In the genomic region with DNA sequence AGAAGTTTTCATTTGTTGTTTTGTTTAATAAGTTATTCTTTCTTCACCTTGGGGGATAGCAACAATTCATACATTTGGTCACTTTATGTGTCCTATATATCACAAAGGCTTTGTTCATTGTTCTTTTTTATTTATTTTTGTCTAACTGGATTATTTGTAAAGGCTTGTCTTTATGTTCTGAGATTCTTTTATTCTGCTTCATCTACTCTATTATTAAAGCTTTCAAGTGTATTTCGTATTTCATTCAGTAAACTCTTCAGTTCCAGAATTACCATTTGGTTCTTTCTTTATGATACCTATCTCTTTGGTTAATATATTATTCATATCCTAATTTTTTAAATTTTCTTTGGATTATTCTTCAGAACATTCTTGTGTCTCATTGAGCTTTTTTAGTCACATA, we compare ENCODE assay signal across 23 cellular contexts.
"Had no signal": no experiment of that assay in that cellular context is flagged by ENCODE, and none has a peak within 500 bp of the region (broad histone marks: within the 10 kb centered on the region; RNA-seq: fewer than 3 reads in every experiment).

No MANE protein-coding gene starts in this region.

- FAIRE-seq: keratinocyte, pancreas, small intestine had no signal

- H2AFZ ChIP-seq: hepatocyte had no signal

- H3K27me3 ChIP-seq: hepatocyte, left lung, pancreas, sigmoid colon, spleen, tibial nerve, uterus had no signal

- H3K4me2 ChIP-seq: hepatocyte had no signal

- DNase-seq: left colon; left lung; lower lobe of right lung; mammary epithelial cell; mesenchymal stem cell; naive thymus-derived CD8-positive, alpha-beta T cell; nucleus accumbens; pancreas; retina; right cardiac atrium; sigmoid colon; small intestine; spleen; stimulated activated CD4-positive, alpha-beta T cell treated with anti-CD3 and anti-CD28 coated beads, Interleukin-4, amount 100 ng/mL, for 24 hours; stimulated activated naive CD4-positive, alpha-beta T cell treated with Interleukin-2 at 50 U/mL for 16 hours; stimulated activated naive CD8-positive, alpha-beta T cell treated with anti-CD3 and anti-CD28 coated beads, Interleukin-15, amount 100 ng/mL, for 72 hours; substantia nigra; uterus had no signal

- H3K36me3 ChIP-seq: left lung, lower lobe of right lung, pancreas, prostate gland, sigmoid colon, spleen, tibial nerve, uterus had no signal

- ATAC-seq: left colon; left lung; lower lobe of right lung; naive thymus-derived CD8-positive, alpha-beta T cell; pancreas; right cardiac atrium; stimulated activated memory B cell treated with anti-CD40 and anti-IgM and Interleukin-4, amounts not matched to agents 10 μg/mL and 1 μg/mL and 100 μg/mL, for 72 hours; stimulated activated naive CD8-positive, alpha-beta T cell treated with anti-CD3 and anti-CD28 coated beads, Interleukin-15, amount 100 ng/mL, for 72 hours had no signal

- H3K9me3 ChIP-seq: pancreas, prostate gland, uterus had no signal

- H3K27ac ChIP-seq: hepatocyte, left lung, lower lobe of right lung, pancreas, prostate gland, sigmoid colon, spleen, tibial nerve, uterus had no signal

- H3K79me2 ChIP-seq: hepatocyte had no signal

- H3K4me1 ChIP-seq: left lung, lower lobe of right lung, pancreas, prostate gland, sigmoid colon, spleen, tibial nerve, uterus had no signal

- H3K4me3 ChIP-seq: hepatocyte, left lung, lower lobe of right lung, pancreas, prostate gland, sigmoid colon, spleen, tibial nerve, uterus had no signal
